In the genomic region with DNA sequence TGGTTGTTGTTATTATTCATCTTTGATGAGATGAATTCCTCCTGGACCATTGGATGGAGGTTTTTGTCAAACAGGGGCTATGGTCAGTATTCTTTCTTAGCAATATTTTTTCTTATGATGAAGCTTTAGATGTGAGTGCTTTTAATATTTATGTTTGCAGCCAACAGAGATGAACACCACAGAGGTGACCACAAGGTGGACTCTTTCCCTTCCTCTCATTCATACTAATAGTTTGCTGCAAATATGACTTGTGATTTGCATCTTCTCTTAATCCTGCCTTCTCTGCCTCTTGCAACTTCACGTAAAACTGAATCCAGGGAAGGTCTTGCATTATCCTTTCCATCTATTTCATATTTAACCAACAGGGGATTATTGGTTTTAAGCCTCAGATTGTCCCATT, we compare ENCODE assay signal across 1 cellular context.
TF ChIP-seq lines count a peak whose summit lies in the region.

No MANE protein-coding gene starts in this region.

TF ChIP-seq in GM23338, 12 proteins besides CTCF, POLR2A, EP300 and RAD21 (continued from another document):
- TF ChIP-seq, protein P1, sequence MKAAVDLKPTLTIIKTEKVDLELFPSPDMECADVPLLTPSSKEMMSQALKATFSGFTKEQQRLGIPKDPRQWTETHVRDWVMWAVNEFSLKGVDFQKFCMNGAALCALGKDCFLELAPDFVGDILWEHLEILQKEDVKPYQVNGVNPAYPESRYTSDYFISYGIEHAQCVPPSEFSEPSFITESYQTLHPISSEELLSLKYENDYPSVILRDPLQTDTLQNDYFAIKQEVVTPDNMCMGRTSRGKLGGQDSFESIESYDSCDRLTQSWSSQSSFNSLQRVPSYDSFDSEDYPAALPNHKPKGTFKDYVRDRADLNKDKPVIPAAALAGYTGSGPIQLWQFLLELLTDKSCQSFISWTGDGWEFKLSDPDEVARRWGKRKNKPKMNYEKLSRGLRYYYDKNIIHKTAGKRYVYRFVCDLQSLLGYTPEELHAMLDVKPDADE (IDR thresholded peaks at IDR 0.05): no peak
TF ChIP-seq in GM23338: peak in this region for 0.
